In genomic region chr3:11570251-11570650, GRCh38 we compare ENCODE assay signal across 1 cellular context.
TF ChIP-seq lines count a peak whose summit lies in the region.

No MANE protein-coding gene starts in this region.

TF ChIP-seq in WTC11, 78 proteins besides CTCF, POLR2A, EP300 and RAD21 (continued from another document):
- TF ChIP-seq E2F1 (CRISPR knock-in tag; IDR thresholded peaks at IDR 0.05) (no peak), TEAD1 (CRISPR knock-in tag; IDR thresholded peaks at IDR 0.05) (no peak), ATF6 (CRISPR knock-in tag; IDR thresholded peaks at IDR 0.05) (no peak), ZNF423 (CRISPR knock-in tag; IDR thresholded peaks at IDR 0.05) (no peak), MXD4 (CRISPR knock-in tag; IDR thresholded peaks at IDR 0.05; ENCODE audit: borderline replicate concordance) (no peak)
